Comparison of ENCODE assay signal across 34 cellular contexts in the genomic region with DNA sequence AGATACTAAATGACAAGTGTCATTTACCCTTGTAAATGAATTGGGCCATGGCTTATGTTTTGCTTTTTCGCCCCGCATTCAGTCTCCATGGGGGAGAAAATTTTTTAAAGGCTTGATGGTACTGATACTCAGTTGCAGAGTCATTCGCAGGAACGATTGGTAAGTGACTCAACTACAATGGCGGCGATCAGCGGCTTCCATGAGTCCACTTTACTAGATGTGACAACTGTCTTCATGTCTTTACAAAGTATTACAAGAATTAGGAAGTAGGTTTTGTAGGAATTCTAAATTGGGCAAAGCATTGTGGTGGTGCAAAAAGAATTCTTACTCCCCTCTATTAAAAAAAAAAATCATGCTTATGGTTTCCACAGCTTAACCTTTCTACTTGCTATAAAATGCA.
"Had no signal": no experiment of that assay in that cellular context is flagged by ENCODE, and none has a peak within 500 bp of the region (broad histone marks: within the 10 kb centered on the region; RNA-seq: fewer than 3 reads in every experiment).

No MANE protein-coding gene starts in this region.

- DNase-seq: Karpas-422, MG63, MM.1S, MV-4-11, NCI-H1048, NCI-H1092, NCI-H1092 treated with DMSO at 0.1 percent for 48 hours, NCI-H1105, NCI-H1105 treated with DMSO at 0.1 percent for 48 hours, NCI-H1417, NCI-H1417 treated with DMSO at 0.1 percent for 48 hours, NCI-H1436, NCI-H1436 treated with DMSO at 0.1 percent for 48 hours, NCI-H146, NCI-H1694, NCI-H1694 treated with DMSO at 0.1 percent for 48 hours, NCI-H187, NCI-H187 treated with DMSO at 0.1 percent for 48 hours, NCI-H1930, NCI-H2029, NCI-H2029 treated with DMSO at 0.1 percent for 48 hours, NCI-H2081, NCI-H2081 treated with DMSO at 0.1 percent for 48 hours, NCI-H2107, NCI-H2171, NCI-H2171 treated with DMSO at 0.1 percent for 48 hours, NCI-H2227 treated with DMSO at 0.1 percent for 48 hours, NCI-H226, NCI-H345, NCI-H446, NCI-H446 treated with DMSO at 0.1 percent for 48 hours, NCI-H510A, NCI-H510A treated with DMSO at 0.1 percent for 48 hours, NCI-H524 had no signal

- H3K36me3 ChIP-seq: MG63 had no signal

- H3K27me3 ChIP-seq: MG63 had no signal

- H3K4me3 ChIP-seq: MG63 had no signal

- H3K9me3 ChIP-seq: MG63 had no signal
